In the genomic region with DNA sequence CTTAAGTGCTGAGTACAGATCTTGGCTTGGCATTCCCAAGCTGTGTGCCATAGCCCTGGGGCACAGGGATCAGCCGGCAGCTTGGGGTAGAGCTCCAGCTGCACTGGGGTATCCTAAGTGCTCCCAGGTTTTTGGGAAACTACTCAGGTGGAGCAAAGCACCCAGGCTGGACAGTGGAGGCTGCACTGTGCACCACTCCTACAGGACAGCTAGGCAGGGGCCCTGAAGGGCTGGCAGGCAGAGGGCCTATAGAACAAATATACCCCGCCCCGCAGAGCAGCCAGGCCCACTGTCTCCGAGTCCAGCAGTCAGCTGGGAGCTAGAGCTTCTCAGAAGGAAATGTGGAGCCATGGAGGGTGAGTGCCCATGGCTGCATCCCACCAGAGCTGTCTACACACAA, we compare ENCODE assay signal across 23 cellular contexts.
"Had no signal": no experiment of that assay in that cellular context is flagged by ENCODE, and none has a peak within 500 bp of the region (broad histone marks: within the 10 kb centered on the region; RNA-seq: fewer than 3 reads in every experiment).

No MANE protein-coding gene starts in this region.

- H3K4me2 ChIP-seq: KMS-11 had no signal

- DNase-seq: Kasumi-1, MM.1S, NCI-H1092 treated with DMSO at 0.1 percent for 48 hours, NCI-H1436, NCI-H187, NCI-H2029, NCI-H2081 treated with DMSO at 0.1 percent for 48 hours, NCI-H2171, NCI-H226, NCI-H446, NCI-H510A, NCI-H524 treated with DMSO at 0.1 percent for 48 hours, NCI-H69, NCI-H774, SHP77 treated with DMSO at 0.1 percent for 48 hours, SJCRH30 had no signal

- H3K9ac ChIP-seq: KMS-11 had no signal

- H3K27ac Mint-ChIP-seq: IgD-negative memory B cell had no signal

- H3K4me3 ChIP-seq: K562, SJCRH30 had no signal

- H3K36me3 ChIP-seq: SJCRH30 had no signal

- H3K4me3 Mint-ChIP-seq: IgD-negative memory B cell had no signal

- H3K9me3 ChIP-seq: SJCRH30 had no signal

- H3K27ac ChIP-seq: KMS-11, RWPE1, SJCRH30 had no signal

- H3K9me3 Mint-ChIP-seq: IgD-negative memory B cell had no signal

- H3K27me3 ChIP-seq: SJCRH30 had no signal

- H3K36me3 Mint-ChIP-seq: IgD-negative memory B cell had no signal

- ATAC-seq: HepG2, K562, Panc1, SK-N-SH treated with all-trans-retinoic acid at 6 μM for 48 hours had no signal
